In the genomic region with DNA sequence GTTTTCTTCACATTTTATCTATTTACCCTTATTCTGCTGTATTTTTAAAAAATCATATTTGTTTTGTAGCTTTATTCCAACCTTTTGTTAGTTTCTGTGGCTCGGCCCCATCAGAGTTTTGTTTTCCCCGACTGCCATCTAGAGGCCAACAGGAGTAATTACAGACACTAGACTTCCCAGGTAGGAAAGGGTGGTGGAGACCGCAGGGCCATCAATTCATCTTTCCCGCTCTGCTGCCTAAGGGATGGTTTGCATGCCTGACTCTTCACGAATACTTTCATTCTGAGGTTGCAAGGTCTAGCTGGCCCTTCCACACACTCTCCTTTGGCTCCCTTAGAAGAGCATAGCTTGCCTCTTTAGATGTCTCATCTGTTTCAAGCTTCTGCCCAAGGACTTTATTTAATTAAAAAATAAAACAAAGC, we compare ENCODE assay signal across 1 cellular context.
TF ChIP-seq lines count a peak whose summit lies in the region.

No MANE protein-coding gene starts in this region.

TF ChIP-seq in HepG2, 621 proteins besides CTCF, POLR2A, EP300 and RAD21 (continued from another document):
- TF ChIP-seq, protein P1, sequence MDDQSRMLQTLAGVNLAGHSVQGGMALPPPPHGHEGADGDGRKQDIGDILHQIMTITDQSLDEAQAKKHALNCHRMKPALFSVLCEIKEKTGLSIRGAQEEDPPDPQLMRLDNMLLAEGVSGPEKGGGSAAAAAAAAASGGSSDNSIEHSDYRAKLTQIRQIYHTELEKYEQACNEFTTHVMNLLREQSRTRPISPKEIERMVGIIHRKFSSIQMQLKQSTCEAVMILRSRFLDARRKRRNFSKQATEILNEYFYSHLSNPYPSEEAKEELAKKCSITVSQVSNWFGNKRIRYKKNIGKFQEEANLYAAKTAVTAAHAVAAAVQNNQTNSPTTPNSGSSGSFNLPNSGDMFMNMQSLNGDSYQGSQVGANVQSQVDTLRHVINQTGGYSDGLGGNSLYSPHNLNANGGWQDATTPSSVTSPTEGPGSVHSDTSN (CRISPR knock-in tag; IDR thresholded peaks at IDR 0.05; ENCODE audit: borderline replicate concordance): no peak
- TF ChIP-seq, protein P2, sequence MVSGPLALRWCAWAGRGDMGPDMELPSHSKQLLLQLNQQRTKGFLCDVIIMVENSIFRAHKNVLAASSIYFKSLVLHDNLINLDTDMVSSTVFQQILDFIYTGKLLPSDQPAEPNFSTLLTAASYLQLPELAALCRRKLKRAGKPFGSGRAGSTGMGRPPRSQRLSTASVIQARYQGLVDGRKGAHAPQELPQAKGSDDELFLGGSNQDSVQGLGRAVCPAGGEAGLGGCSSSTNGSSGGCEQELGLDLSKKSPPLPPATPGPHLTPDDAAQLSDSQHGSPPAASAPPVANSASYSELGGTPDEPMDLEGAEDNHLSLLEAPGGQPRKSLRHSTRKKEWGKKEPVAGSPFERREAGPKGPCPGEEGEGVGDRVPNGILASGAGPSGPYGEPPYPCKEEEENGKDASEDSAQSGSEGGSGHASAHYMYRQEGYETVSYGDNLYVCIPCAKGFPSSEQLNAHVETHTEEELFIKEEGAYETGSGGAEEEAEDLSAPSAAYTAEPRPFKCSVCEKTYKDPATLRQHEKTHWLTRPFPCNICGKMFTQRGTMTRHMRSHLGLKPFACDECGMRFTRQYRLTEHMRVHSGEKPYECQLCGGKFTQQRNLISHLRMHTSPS (CRISPR knock-in tag; IDR thresholded peaks at IDR 0.05; ENCODE audit: low read depth): no peak
- TF ChIP-seq ARHGAP35 (CRISPR knock-in tag; IDR thresholded peaks at IDR 0.05; ENCODE audit: borderline replicate concordance): no peak
- TF ChIP-seq SIX1 (CRISPR knock-in tag; IDR thresholded peaks at IDR 0.05; ENCODE audit: borderline replicate concordance): no peak
- TF ChIP-seq, protein P3, sequence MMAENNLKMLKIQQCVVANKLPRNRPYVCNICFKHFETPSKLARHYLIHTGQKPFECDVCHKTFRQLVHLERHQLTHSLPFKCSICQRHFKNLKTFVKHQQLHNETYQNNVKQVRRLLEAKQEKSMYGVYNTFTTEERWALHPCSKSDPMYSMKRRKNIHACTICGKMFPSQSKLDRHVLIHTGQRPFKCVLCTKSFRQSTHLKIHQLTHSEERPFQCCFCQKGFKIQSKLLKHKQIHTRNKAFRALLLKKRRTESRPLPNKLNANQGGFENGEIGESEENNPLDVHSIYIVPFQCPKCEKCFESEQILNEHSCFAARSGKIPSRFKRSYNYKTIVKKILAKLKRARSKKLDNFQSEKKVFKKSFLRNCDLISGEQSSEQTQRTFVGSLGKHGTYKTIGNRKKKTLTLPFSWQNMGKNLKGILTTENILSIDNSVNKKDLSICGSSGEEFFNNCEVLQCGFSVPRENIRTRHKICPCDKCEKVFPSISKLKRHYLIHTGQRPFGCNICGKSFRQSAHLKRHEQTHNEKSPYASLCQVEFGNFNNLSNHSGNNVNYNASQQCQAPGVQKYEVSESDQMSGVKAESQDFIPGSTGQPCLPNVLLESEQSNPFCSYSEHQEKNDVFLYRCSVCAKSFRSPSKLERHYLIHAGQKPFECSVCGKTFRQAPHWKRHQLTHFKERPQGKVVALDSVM (CRISPR knock-in tag; IDR thresholded peaks at IDR 0.05): no peak
- TF ChIP-seq, protein P4, sequence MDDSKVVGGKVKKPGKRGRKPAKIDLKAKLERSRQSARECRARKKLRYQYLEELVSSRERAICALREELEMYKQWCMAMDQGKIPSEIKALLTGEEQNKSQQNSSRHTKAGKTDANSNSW (CRISPR knock-in tag; IDR thresholded peaks at IDR 0.05; ENCODE audit: borderline replicate concordance): no peak
- TF ChIP-seq SATB2 (CRISPR knock-in tag; IDR thresholded peaks at IDR 0.05): no peak
- no peak for TF ChIP-seq ZNF644 (CRISPR knock-in tag; IDR thresholded peaks at IDR 0.05; ENCODE audit: low read depth)
- TF ChIP-seq GFI1 (CRISPR knock-in tag; IDR thresholded peaks at IDR 0.05; ENCODE audit: borderline replicate concordance): no peak
- peak; percentile 35 for TF ChIP-seq TEAD3 (CRISPR knock-in tag; optimal IDR thresholded peaks at IDR 0.05; ENCODE audit: borderline replicate concordance)
- 0 out of 2 replicates have a peak, but pooled peaks have one; percentile 15 for TF ChIP-seq FOSL2 (CRISPR knock-in tag; IDR thresholded peaks at IDR 0.05)
- TF ChIP-seq ZNF225 (CRISPR knock-in tag; IDR thresholded peaks at IDR 0.05): no peak
- no peak for TF ChIP-seq NR2F6 (IDR thresholded peaks at IDR 0.05)
- no peak for TF ChIP-seq NR2F6 (CRISPR knock-in tag; IDR thresholded peaks at IDR 0.05)
- no peak for TF ChIP-seq ZNF207 (IDR thresholded peaks at IDR 0.05; ENCODE audit: borderline replicate concordance)
- TF ChIP-seq ZC3H4 (CRISPR knock-in tag; IDR thresholded peaks at IDR 0.05; ENCODE audit: borderline replicate concordance): no peak
- peak; percentile 80 for TF ChIP-seq STAG1 (CRISPR knock-in tag; IDR thresholded peaks at IDR 0.05)
- TF ChIP-seq, protein P5, sequence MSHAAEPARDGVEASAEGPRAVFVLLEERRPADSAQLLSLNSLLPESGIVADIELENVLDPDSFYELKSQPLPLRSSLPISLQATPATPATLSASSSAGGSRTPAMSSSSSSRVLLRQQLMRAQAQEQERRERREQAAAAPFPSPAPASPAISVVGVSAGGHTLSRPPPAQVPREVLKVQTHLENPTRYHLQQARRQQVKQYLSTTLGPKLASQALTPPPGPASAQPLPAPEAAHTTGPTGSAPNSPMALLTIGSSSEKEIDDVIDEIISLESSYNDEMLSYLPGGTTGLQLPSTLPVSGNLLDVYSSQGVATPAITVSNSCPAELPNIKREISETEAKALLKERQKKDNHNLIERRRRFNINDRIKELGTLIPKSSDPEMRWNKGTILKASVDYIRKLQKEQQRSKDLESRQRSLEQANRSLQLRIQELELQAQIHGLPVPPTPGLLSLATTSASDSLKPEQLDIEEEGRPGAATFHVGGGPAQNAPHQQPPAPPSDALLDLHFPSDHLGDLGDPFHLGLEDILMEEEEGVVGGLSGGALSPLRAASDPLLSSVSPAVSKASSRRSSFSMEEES (CRISPR knock-in tag; IDR thresholded peaks at IDR 0.05): no peak
- TF ChIP-seq SMC3 (IDR thresholded peaks at IDR 0.05; ENCODE audit: low read length): peak; percentile 90
- no peak for TF ChIP-seq ZNF841 (CRISPR knock-in tag; IDR thresholded peaks at IDR 0.05; ENCODE audit: borderline replicate concordance)
- no peak for TF ChIP-seq TEAD2 (CRISPR knock-in tag; IDR thresholded peaks at IDR 0.05)
- TF ChIP-seq TSC22D2 (CRISPR knock-in tag; IDR thresholded peaks at IDR 0.05; ENCODE audit: borderline replicate concordance): no peak
- no peak for TF ChIP-seq ZZZ3 (CRISPR knock-in tag; IDR thresholded peaks at IDR 0.05; ENCODE audit: borderline replicate concordance)
- TF ChIP-seq, protein P6, sequence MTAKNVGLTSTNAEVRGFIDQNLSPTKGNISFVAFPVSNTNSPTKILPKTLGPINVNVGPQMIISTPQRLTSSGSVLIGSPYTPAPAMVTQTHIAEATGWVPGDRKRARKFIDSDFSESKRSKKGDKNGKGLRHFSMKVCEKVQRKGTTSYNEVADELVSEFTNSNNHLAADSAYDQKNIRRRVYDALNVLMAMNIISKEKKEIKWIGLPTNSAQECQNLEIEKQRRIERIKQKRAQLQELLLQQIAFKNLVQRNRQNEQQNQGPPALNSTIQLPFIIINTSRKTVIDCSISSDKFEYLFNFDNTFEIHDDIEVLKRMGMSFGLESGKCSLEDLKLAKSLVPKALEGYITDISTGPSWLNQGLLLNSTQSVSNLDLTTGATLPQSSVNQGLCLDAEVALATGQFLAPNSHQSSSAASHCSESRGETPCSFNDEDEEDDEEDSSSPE (CRISPR knock-in tag; IDR thresholded peaks at IDR 0.05): peak; percentile 42; the same call in 1 of the 2 replicates
- TF ChIP-seq SOX6 (IDR thresholded peaks at IDR 0.05): no peak
- TF ChIP-seq SOX6 (CRISPR knock-in tag; IDR thresholded peaks at IDR 0.05): 0 out of 2 replicates have a peak, but pooled peaks have one; percentile 23
- no peak for TF ChIP-seq ZNF20 (CRISPR knock-in tag; IDR thresholded peaks at IDR 0.05)
- TF ChIP-seq SAP130 (CRISPR knock-in tag; IDR thresholded peaks at IDR 0.05; ENCODE audit: low read depth): no peak; the same call in 1 of the 2 replicates
- TF ChIP-seq KLF16 (CRISPR knock-in tag; IDR thresholded peaks at IDR 0.05): no peak
- no peak for TF ChIP-seq ZNF7 (CRISPR knock-in tag; IDR thresholded peaks at IDR 0.05)
